ENCODE assay signal across 10 cellular contexts in the genomic region with DNA sequence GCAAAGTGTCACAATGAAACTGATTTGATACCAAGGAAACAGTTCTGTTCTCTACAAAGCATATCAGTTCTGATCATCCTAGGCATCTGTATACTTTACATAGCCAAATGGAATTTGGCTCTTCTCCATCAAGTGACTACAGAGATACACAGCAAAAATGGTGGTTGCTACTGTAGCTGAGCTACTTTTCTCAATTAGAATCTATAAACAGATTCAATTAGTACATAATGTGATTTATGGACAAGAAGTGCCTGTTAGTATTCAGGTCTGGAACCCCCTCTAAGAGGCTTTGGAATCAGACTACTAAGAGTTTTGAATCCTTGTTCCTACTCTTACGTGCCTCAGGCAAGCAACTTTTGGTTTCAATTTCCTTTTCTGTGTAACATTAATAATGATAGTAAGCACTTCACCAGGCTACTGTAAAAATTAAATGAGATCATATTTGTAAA.
DNase-seq lines count a peak whose midpoint lies in the region; ATAC-seq, FAIRE-seq and TF ChIP-seq lines count a peak whose summit lies in the region.
"Had no signal": no experiment of that assay in that cellular context is flagged by ENCODE, and none has a peak within 500 bp of the region (broad histone marks: within the 10 kb centered on the region; RNA-seq: fewer than 3 reads in every experiment).

No MANE protein-coding gene starts in this region.

- in situ Hi-C loops in astrocyte of the spinal cord (cut with HindIII; ENCODE audit: low sequenced_read_pairs): no loop called here

- no peak for TF ChIP-seq CTCF in astrocyte of the spinal cord (IDR thresholded peaks at IDR 0.05; ENCODE audit: low read depth, low read length)
- TF ChIP-seq CTCF in neutrophil (IDR thresholded peaks at IDR 0.05): no peak

- no peak for FAIRE-seq in urothelium cell line (lab: Jason Lieb, UNC)

- H3K27me3 ChIP-seq in neutrophil: no peaks in the 10 kb centered on the region

- H3K4me1 ChIP-seq in neutrophil (ENCODE audit: control insufficient read depth in 1 of 2, insufficient read depth in 1 of 2, low read depth in 1 of 2, low read length in 1 of 2): peaks cover 27 to 39% of the 10 kb centered on the region in 2 experiments

- peak; percentile 22 for DNase-seq in AG20443 (ENCODE audit: low spot score)
- peak; percentile 60 for DNase-seq in astrocyte of the spinal cord (ENCODE audit: low read depth, low spot score)
- no peak for DNase-seq in SIG-M5 (lab: John Stamatoyannopoulos, UW)
- DNase-seq in urothelium cell line (ENCODE audit: low spot score): no peak
- no peak for DNase-seq in stimulated activated CD4-positive, alpha-beta T cell treated with anti-CD3 and anti-CD28 coated beads, Interleukin-4, amount 100 ng/mL, for 4 hours

- H3K4me3 ChIP-seq in astrocyte of the spinal cord (ENCODE audit: low read depth, low read length) (peak overlapping the region; percentile 6), neutrophil (ENCODE audit: low read depth in 1 of 2, low read length in 1 of 2) (peak overlapping the region; percentile 9 to 37)

- peak overlapping the region; percentile 73 for H3K27ac ChIP-seq in neutrophil
- H3K27ac ChIP-seq: epithelial cell of prostate had no signal

- peaks cover 18% of the 10 kb centered on the region for H3K36me3 ChIP-seq in neutrophil

- ATAC-seq in GM19351 (IDR thresholded peaks at IDR 0.05; ENCODE audit: unreplicated experiment) (peak; percentile 58), HG03439 (IDR thresholded peaks at IDR 0.05; ENCODE audit: unreplicated experiment) (peak; percentile 58)
- ATAC-seq: HCT116 had no signal

- H3K9me3 ChIP-seq in neutrophil: no peaks in the 10 kb centered on the region

Comparison
In these comparisons a context has a peak if more than half of its experiments do, and no peak if none do; other contexts are left out.
1. DNase-seq: peak in AG20443 (single experiment) and astrocyte of the spinal cord (single experiment); none in SIG-M5 (single experiment), urothelium cell line (single experiment) and stimulated activated CD4-positive, alpha-beta T cell treated with anti-CD3 and anti-CD28 coated beads, Interleukin-4, amount 100 ng/mL, for 4 hours (0 of 2).